16 cellular contexts compared by ENCODE assay signal in genomic region chr2:104889261-104890091, GRCh38. TPM values are rescaled to one million over a fixed set of nuclear protein-coding genes. Genes with fewer than 3 reads are reported as not detected.
A peak's percentile ranks its signal among the peaks of the same experiment; 100 is the strongest.
DNase-seq lines count a peak whose midpoint lies in the region; ATAC-seq, FAIRE-seq and TF ChIP-seq lines count a peak whose summit lies in the region.
"Had no signal": no experiment of that assay in that cellular context is flagged by ENCODE, and none has a peak within 500 bp of the region (broad histone marks: within the 10 kb centered on the region; RNA-seq: fewer than 3 reads in every experiment).

No MANE protein-coding gene starts in this region.

- no peak for FAIRE-seq in GM12891 (lab: Jason Lieb, UNC)

- H3K27me3 ChIP-seq in stomach (peaks cover 0 to 15% (median 0%) of the 10 kb centered on the region in 3 donors), MG63 (no peaks in the 10 kb centered on the region)

- intact Hi-C loops in stomach (cut with DNase I; ENCODE audit: low total_unique reads): loop anchor here (10.0 kb wide), 1 partner anchor 495 kb away; no protein-coding TSS in a partner anchor

- 46 to 58% (median 50%) methylated on average over 13 of the region's 13 CpGs for WGBS in stomach, 5 donors

- no peaks in the 10 kb centered on the region for H3K4me1 ChIP-seq in stomach
- H3K4me1 ChIP-seq: SJSA1 had no signal

- peak; percentile 61 for DNase-seq in CD1c-positive myeloid dendritic cell (ENCODE audit: extremely low spot score)
- DNase-seq in OCI-M1 (lab: John Stamatoyannopoulos, UW): peak; percentile 76
- peak; percentile 71 for DNase-seq in kidney tubule cell (ENCODE audit: low spot score)
- no peak for DNase-seq in stomach
- no peak for DNase-seq in MG63
- DNase-seq in GM12891 (ENCODE audit: insufficient read length, low spot score): no peak
- DNase-seq: activated T-cell treated with anti-CD3 and anti-CD28 coated beads, Interleukin-2, amount 50 U/mL, for 48 hours; cortex of kidney; NCI-H1436; NCI-H774 had no signal

- peak; percentile 54 for ATAC-seq in HG02759 (IDR thresholded peaks at IDR 0.05; ENCODE audit: unreplicated experiment)
- ATAC-seq in GM18517 (IDR thresholded peaks at IDR 0.05; ENCODE audit: unreplicated experiment): no peak
- ATAC-seq: stimulated activated effector memory CD8-positive, alpha-beta T cell treated with anti-CD3 and anti-CD28 coated beads, Interleukin-12 subunit alpha, Interleukin-12 subunit beta, amount 100 ng/mL, for 72 hours had no signal

- TF ChIP-seq POLR2A in stomach (IDR thresholded peaks at IDR 0.05) (no peak), GM12891 (IDR thresholded peaks at IDR 0.05; ENCODE audit: low read depth, low read length) (no peak)

- no peak overlapping the region for H3K4me3 ChIP-seq in stomach
- no peak overlapping the region for H3K4me3 ChIP-seq in MG63
- H3K4me3 ChIP-seq: SJSA1 had no signal

- no peaks in the 10 kb centered on the region for H3K9me3 ChIP-seq in stomach
- no peaks in the 10 kb centered on the region for H3K9me3 ChIP-seq in MG63
- H3K9me3 ChIP-seq: SJSA1 had no signal

- H3K36me3 ChIP-seq in stomach (no peaks in the 10 kb centered on the region), MG63 (no peaks in the 10 kb centered on the region)
- H3K36me3 ChIP-seq: SJSA1 had no signal

- no peak for TF ChIP-seq CTCF in stomach (IDR thresholded peaks at IDR 0.05)

- TF ChIP-seq EP300 in stomach (IDR thresholded peaks at IDR 0.05): no peak

- no peak overlapping the region for H3K27ac ChIP-seq in stomach
- H3K27ac ChIP-seq: SJSA1 had no signal

TF ChIP-seq in GM12891, 5 proteins besides CTCF, POLR2A, EP300 and RAD21:
- no peak for TF ChIP-seq POLR2AphosphoS5 (IDR thresholded peaks at IDR 0.05; ENCODE audit: low read depth, low read length)

RNA-seq across cellular contexts. Expression of gene POU3F3, which starts 35.6 kb away (rescaled TPM):
- total RNA-seq in stomach: under 1 TPM in 1 of 5 donors, not detected in 4; 0.37 TPM
- under 1 TPM in 1 of 3 donors, not detected in 2; 0.93 TPM for polyA plus RNA-seq in stomach
- total RNA-seq in MG63 (2014; rRNA removed; shearing (Covaris generic); ENCODE audit: low replicate concordance): not detected in 2 replicates
- polyA plus RNA-seq in GM12891 (2012; ENCODE audit: low read depth, missing spikeins): not detected
- total RNA-seq: pulmonary artery endothelial cell had no signal
- polyA plus RNA-seq: AG04450 had no signal

Comparison
In these comparisons a context has a peak if more than half of its experiments do, and no peak if none do; other contexts are left out.
1. DNase-seq: peak in CD1c-positive myeloid dendritic cell (single experiment), OCI-M1 (single experiment) and kidney tubule cell (single experiment); none in stomach (single experiment), MG63 (single experiment) and GM12891 (single experiment).